In genomic region chr16:70736454-70737376, GRCh38 we compare ENCODE assay signal across 1 cellular context.
A peak's percentile ranks its signal among the peaks of the same experiment; 100 is the strongest.
TF ChIP-seq lines count a peak whose summit lies in the region.

No MANE protein-coding gene starts in this region.

TF ChIP-seq in HepG2, 621 proteins besides CTCF, POLR2A, EP300 and RAD21 (continued from another document):
- TF ChIP-seq CSRNP2 (CRISPR knock-in tag; conservative IDR thresholded peaks at IDR 0.05; ENCODE audit: low read depth) (no peak), ZBTB21 (CRISPR knock-in tag; IDR thresholded peaks at IDR 0.05) (no peak), ZNF776 (CRISPR knock-in tag; IDR thresholded peaks at IDR 0.05) (no peak), ZNF761 (CRISPR knock-in tag; conservative IDR thresholded peaks at IDR 0.05) (no peak), HNF4A (CRISPR knock-in tag; IDR thresholded peaks at IDR 0.05) (peak; percentile 91), MIXL1 (CRISPR knock-in tag; IDR thresholded peaks at IDR 0.05) (no peak), ELF3 (CRISPR knock-in tag; IDR thresholded peaks at IDR 0.05) (peak; percentile 29; the same call in 1 of the 2 replicates), ZNF777 (CRISPR knock-in tag; IDR thresholded peaks at IDR 0.05) (no peak), ZNF274 (CRISPR knock-in tag; IDR thresholded peaks at IDR 0.05) (peak; percentile 22; the same call in 1 of the 2 replicates), ZSCAN22 (CRISPR knock-in tag; IDR thresholded peaks at IDR 0.05) (no peak), SPEN (CRISPR knock-in tag; IDR thresholded peaks at IDR 0.05; ENCODE audit: low read depth) (peak; percentile 65), HIC2 (CRISPR knock-in tag; IDR thresholded peaks at IDR 0.05; ENCODE audit: low read depth) (0 out of 2 replicates have a peak, but pooled peaks have one; percentile 2), ZNF747 (CRISPR knock-in tag; IDR thresholded peaks at IDR 0.05; ENCODE audit: borderline replicate concordance) (no peak), ESRRA (CRISPR knock-in tag; IDR thresholded peaks at IDR 0.05; ENCODE audit: low read depth) (0 out of 2 replicates have a peak, but pooled peaks have one; percentile 61), MYNN (CRISPR knock-in tag; IDR thresholded peaks at IDR 0.05; ENCODE audit: low read depth) (no peak), CREB3 (CRISPR knock-in tag; IDR thresholded peaks at IDR 0.05) (no peak), ZNF839 (CRISPR knock-in tag; IDR thresholded peaks at IDR 0.05; ENCODE audit: borderline replicate concordance) (0 out of 2 replicates have a peak, but pooled peaks have one; percentile 18), SNAPC2 (CRISPR knock-in tag; IDR thresholded peaks at IDR 0.05) (0 out of 2 replicates have a peak, but pooled peaks have one; percentile 34), RELA (CRISPR knock-in tag; IDR thresholded peaks at IDR 0.05) (no peak), ZSCAN25 (CRISPR knock-in tag; IDR thresholded peaks at IDR 0.05) (0 out of 2 replicates have a peak, but pooled peaks have one; percentile 18), ZFX (CRISPR knock-in tag; IDR thresholded peaks at IDR 0.05; ENCODE audit: low read depth) (peak; percentile 45; the same call in 1 of the 2 replicates), RFX5 (IDR thresholded peaks at IDR 0.05; ENCODE audit: low read depth, low read length) (no peak), HOXA3 (CRISPR knock-in tag; IDR thresholded peaks at IDR 0.05) (peak; percentile 78), GATAD2A (CRISPR knock-in tag; IDR thresholded peaks at IDR 0.05) (peak; percentile 39; the same call in 1 of the 2 replicates), ZSCAN20 (CRISPR knock-in tag; IDR thresholded peaks at IDR 0.05; ENCODE audit: borderline replicate concordance) (no peak), REXO4 (CRISPR knock-in tag; IDR thresholded peaks at IDR 0.05; ENCODE audit: borderline replicate concordance) (no peak), HNF4G (IDR thresholded peaks at IDR 0.05; ENCODE audit: borderline replicate concordance, low read depth, low read length) (peak; percentile 75), HNF4G (CRISPR knock-in tag; IDR thresholded peaks at IDR 0.05; ENCODE audit: borderline replicate concordance, low read depth) (peak; percentile 69; the same call in 1 of the 2 replicates), BHLHE40 (IDR thresholded peaks at IDR 0.05; ENCODE audit: low read length) (no peak), KAT2B (IDR thresholded peaks at IDR 0.05; ENCODE audit: borderline replicate concordance, low read depth, low read length) (no peak), ZNF224 (CRISPR knock-in tag; IDR thresholded peaks at IDR 0.05) (no peak), ZNF24 (IDR thresholded peaks at IDR 0.05) (no peak), ZNF670 (CRISPR knock-in tag; IDR thresholded peaks at IDR 0.05; ENCODE audit: borderline replicate concordance) (no peak), ZNF276 (CRISPR knock-in tag; IDR thresholded peaks at IDR 0.05; ENCODE audit: low read depth) (no peak), KLF11 (CRISPR knock-in tag; IDR thresholded peaks at IDR 0.05) (no peak), SALL1 (CRISPR knock-in tag; IDR thresholded peaks at IDR 0.05) (peak; percentile 9; the same call in 1 of the 2 replicates), AGO2 (optimal IDR thresholded peaks at IDR 0.05; ENCODE audit: low read depth, low read length) (peak; percentile 69), ATF1 (CRISPR knock-in tag; IDR thresholded peaks at IDR 0.05) (no peak), EZH2 (conservative IDR thresholded peaks at IDR 0.05; ENCODE audit: low read depth, low read length) (no peak), ZSCAN29 (CRISPR knock-in tag; conservative IDR thresholded peaks at IDR 0.05) (no peak), ZNF773 (CRISPR knock-in tag; IDR thresholded peaks at IDR 0.05; ENCODE audit: borderline replicate concordance) (no peak), TCF12 (IDR thresholded peaks at IDR 0.05) (no peak), TCF12 (CRISPR knock-in tag; IDR thresholded peaks at IDR 0.05) (no peak), ZFP36 (IDR thresholded peaks at IDR 0.05; ENCODE audit: borderline replicate concordance, low read depth, low read length, partially characterized antibody) (no peak), HDAC2 (CRISPR knock-in tag; IDR thresholded peaks at IDR 0.05) (peak; percentile 39; the same call in 1 of the 2 replicates), ZNF615 (CRISPR knock-in tag; IDR thresholded peaks at IDR 0.05; ENCODE audit: borderline replicate concordance) (no peak), NFKBIZ (CRISPR knock-in tag; IDR thresholded peaks at IDR 0.05) (no peak), ZNF737 (CRISPR knock-in tag; IDR thresholded peaks at IDR 0.05; ENCODE audit: borderline replicate concordance) (no peak), ZNF234 (CRISPR knock-in tag; conservative IDR thresholded peaks at IDR 0.05) (no peak), NFE2L1 (CRISPR knock-in tag; IDR thresholded peaks at IDR 0.05; ENCODE audit: borderline replicate concordance) (no peak), YY1 (IDR thresholded peaks at IDR 0.05; ENCODE audit: insufficient read depth, insufficient replicate concordance, low read depth, low read length) (peak; percentile 67), RFX3 (CRISPR knock-in tag; IDR thresholded peaks at IDR 0.05) (no peak)
- TF ChIP-seq, protein P1, sequence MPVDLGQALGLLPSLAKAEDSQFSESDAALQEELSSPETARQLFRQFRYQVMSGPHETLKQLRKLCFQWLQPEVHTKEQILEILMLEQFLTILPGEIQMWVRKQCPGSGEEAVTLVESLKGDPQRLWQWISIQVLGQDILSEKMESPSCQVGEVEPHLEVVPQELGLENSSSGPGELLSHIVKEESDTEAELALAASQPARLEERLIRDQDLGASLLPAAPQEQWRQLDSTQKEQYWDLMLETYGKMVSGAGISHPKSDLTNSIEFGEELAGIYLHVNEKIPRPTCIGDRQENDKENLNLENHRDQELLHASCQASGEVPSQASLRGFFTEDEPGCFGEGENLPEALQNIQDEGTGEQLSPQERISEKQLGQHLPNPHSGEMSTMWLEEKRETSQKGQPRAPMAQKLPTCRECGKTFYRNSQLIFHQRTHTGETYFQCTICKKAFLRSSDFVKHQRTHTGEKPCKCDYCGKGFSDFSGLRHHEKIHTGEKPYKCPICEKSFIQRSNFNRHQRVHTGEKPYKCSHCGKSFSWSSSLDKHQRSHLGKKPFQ (CRISPR knock-in tag; IDR thresholded peaks at IDR 0.05; ENCODE audit: insufficient replicate concordance): no peak
- TF ChIP-seq, protein P2, sequence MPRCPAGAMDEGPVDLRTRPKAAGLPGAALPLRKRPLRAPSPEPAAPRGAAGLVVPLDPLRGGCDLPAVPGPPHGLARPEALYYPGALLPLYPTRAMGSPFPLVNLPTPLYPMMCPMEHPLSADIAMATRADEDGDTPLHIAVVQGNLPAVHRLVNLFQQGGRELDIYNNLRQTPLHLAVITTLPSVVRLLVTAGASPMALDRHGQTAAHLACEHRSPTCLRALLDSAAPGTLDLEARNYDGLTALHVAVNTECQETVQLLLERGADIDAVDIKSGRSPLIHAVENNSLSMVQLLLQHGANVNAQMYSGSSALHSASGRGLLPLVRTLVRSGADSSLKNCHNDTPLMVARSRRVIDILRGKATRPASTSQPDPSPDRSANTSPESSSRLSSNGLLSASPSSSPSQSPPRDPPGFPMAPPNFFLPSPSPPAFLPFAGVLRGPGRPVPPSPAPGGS (CRISPR knock-in tag; IDR thresholded peaks at IDR 0.05): peak; percentile 71
- TF ChIP-seq, protein P3, sequence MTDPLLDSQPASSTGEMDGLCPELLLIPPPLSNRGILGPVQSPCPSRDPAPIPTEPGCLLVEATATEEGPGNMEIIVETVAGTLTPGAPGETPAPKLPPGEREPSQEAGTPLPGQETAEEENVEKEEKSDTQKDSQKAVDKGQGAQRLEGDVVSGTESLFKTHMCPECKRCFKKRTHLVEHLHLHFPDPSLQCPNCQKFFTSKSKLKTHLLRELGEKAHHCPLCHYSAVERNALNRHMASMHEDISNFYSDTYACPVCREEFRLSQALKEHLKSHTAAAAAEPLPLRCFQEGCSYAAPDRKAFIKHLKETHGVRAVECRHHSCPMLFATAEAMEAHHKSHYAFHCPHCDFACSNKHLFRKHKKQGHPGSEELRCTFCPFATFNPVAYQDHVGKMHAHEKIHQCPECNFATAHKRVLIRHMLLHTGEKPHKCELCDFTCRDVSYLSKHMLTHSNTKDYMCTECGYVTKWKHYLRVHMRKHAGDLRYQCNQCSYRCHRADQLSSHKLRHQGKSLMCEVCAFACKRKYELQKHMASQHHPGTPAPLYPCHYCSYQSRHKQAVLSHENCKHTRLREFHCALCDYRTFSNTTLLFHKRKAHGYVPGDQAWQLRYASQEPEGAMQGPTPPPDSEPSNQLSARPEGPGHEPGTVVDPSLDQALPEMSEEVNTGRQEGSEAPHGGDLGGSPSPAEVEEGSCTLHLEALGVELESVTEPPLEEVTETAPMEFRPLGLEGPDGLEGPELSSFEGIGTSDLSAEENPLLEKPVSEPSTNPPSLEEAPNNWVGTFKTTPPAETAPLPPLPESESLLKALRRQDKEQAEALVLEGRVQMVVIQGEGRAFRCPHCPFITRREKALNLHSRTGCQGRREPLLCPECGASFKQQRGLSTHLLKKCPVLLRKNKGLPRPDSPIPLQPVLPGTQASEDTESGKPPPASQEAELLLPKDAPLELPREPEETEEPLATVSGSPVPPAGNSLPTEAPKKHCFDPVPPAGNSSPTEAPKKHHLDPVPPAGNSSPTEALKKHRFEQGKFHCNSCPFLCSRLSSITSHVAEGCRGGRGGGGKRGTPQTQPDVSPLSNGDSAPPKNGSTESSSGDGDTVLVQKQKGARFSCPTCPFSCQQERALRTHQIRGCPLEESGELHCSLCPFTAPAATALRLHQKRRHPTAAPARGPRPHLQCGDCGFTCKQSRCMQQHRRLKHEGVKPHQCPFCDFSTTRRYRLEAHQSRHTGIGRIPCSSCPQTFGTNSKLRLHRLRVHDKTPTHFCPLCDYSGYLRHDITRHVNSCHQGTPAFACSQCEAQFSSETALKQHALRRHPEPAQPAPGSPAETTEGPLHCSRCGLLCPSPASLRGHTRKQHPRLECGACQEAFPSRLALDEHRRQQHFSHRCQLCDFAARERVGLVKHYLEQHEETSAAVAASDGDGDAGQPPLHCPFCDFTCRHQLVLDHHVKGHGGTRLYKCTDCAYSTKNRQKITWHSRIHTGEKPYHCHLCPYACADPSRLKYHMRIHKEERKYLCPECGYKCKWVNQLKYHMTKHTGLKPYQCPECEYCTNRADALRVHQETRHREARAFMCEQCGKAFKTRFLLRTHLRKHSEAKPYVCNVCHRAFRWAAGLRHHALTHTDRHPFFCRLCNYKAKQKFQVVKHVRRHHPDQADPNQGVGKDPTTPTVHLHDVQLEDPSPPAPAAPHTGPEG (CRISPR knock-in tag; IDR thresholded peaks at IDR 0.05): no peak
- TF ChIP-seq, protein P4, sequence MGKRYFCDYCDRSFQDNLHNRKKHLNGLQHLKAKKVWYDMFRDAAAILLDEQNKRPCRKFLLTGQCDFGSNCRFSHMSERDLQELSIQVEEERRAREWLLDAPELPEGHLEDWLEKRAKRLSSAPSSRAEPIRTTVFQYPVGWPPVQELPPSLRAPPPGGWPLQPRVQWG (CRISPR knock-in tag; IDR thresholded peaks at IDR 0.05; ENCODE audit: borderline replicate concordance, low read depth): no peak
TF ChIP-seq in HepG2: peak in this region for 38.
